ENCODE assay signal across 8 cellular contexts in the genomic region with DNA sequence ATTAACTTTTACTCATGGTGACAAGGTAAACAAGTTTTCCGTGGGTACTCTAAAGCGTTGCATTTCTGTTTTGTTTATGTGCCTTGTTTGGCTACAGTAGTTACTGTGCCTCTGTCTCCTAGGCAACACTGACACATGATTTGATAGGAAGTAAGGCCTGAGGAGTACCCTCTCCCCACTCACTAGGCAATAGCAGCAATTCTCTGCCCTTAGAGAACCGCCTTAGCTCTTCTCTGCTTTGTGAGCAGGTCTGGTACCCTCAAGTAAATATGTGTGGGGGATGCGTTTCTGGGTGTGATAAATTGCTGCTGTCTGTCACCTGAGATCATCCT. TPM values are rescaled to one million over a fixed set of nuclear protein-coding genes. Genes with fewer than 3 reads are reported as not detected.
DNase-seq lines count a peak whose midpoint lies in the region; ATAC-seq lines count a peak whose summit lies in the region.

A gene with protein sequence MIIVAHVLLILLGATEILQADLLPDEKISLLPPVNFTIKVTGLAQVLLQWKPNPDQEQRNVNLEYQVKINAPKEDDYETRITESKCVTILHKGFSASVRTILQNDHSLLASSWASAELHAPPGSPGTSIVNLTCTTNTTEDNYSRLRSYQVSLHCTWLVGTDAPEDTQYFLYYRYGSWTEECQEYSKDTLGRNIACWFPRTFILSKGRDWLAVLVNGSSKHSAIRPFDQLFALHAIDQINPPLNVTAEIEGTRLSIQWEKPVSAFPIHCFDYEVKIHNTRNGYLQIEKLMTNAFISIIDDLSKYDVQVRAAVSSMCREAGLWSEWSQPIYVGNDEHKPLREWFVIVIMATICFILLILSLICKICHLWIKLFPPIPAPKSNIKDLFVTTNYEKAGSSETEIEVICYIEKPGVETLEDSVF (minus strand): TSS at position 76 of the 332 bp plus-strand sequence. CDS start 5,390 bp downstream, outside the sequence.

- CTCF ChIA-PET in activated CD4-positive, alpha-beta T cell treated with anti-CD3 and anti-CD28 coated beads for 36 hours (lab: Charles Lee), result no interaction called here

- ATAC-seq in activated CD4-positive, alpha-beta T cell treated with anti-CD3 and anti-CD28 coated beads for 36 hours, result peak; percentile 24
- ATAC-seq in HG03575 (IDR thresholded peaks at IDR 0.05; ENCODE audit: extremely low read depth, insufficient number of reproducible peaks, low FRiP score, unreplicated experiment) (peak; percentile 47), GM21381 (IDR thresholded peaks at IDR 0.05; ENCODE audit: unreplicated experiment) (no peak)
- peak; percentile 83 for ATAC-seq in stimulated activated effector memory CD8-positive, alpha-beta T cell treated with anti-CD3 and anti-CD28 coated beads, Interleukin-12 subunit alpha, Interleukin-12 subunit beta, amount 100 ng/mL, for 72 hours

- POLR2A ChIA-PET in activated CD4-positive, alpha-beta T cell treated with anti-CD3 and anti-CD28 coated beads for 36 hours (lab: Charles Lee), result no interaction called here

- H3K36me3 Mint-ChIP-seq in activated CD4-positive, alpha-beta T cell treated with anti-CD3 and anti-CD28 coated beads for 36 hours (ENCODE audit: low read depth), result no peaks in the 10 kb centered on the region
- H3K36me3 Mint-ChIP-seq in stimulated activated effector memory CD8-positive, alpha-beta T cell treated with anti-CD3 and anti-CD28 coated beads, Interleukin-12 subunit alpha, Interleukin-12 subunit beta, amount 100 ng/mL, for 72 hours, result peaks cover 6% of the 10 kb centered on the region

- DNase-seq in activated CD4-positive, alpha-beta T cell treated with anti-CD3 and anti-CD28 coated beads for 36 hours, result no peak
- no peak for DNase-seq in activated CD4-positive, alpha-beta T cell treated with anti-CD3 and anti-CD28 coated beads for 48 hours
- DNase-seq in central memory CD4-positive, alpha-beta T cell, result peak; percentile 72
- no peak for DNase-seq in stimulated activated effector memory CD8-positive, alpha-beta T cell treated with anti-CD3 and anti-CD28 coated beads, Interleukin-12 subunit alpha, Interleukin-12 subunit beta, amount 100 ng/mL, for 72 hours (ENCODE audit: low spot score in 2 of 2)
- no peak for DNase-seq in LoVo (ENCODE audit: low spot score)
- DNase-seq in cerebellum (ENCODE audit: low spot score), result no peak

- H3K4me1 Mint-ChIP-seq in activated CD4-positive, alpha-beta T cell treated with anti-CD3 and anti-CD28 coated beads for 36 hours, result peaks cover 19% of the 10 kb centered on the region
- H3K4me1 Mint-ChIP-seq in stimulated activated effector memory CD8-positive, alpha-beta T cell treated with anti-CD3 and anti-CD28 coated beads, Interleukin-12 subunit alpha, Interleukin-12 subunit beta, amount 100 ng/mL, for 72 hours, result peaks cover 37% of the 10 kb centered on the region

- no peak within 1 kb of the TSS for H3K27ac Mint-ChIP-seq in activated CD4-positive, alpha-beta T cell treated with anti-CD3 and anti-CD28 coated beads for 36 hours
- H3K27ac Mint-ChIP-seq in stimulated activated effector memory CD8-positive, alpha-beta T cell treated with anti-CD3 and anti-CD28 coated beads, Interleukin-12 subunit alpha, Interleukin-12 subunit beta, amount 100 ng/mL, for 72 hours, result peak within 1 kb of the TSS; percentile 93

- no peaks in the 10 kb centered on the region for H3K9me3 Mint-ChIP-seq in activated CD4-positive, alpha-beta T cell treated with anti-CD3 and anti-CD28 coated beads for 36 hours (ENCODE audit: low read depth)
- H3K9me3 Mint-ChIP-seq in stimulated activated effector memory CD8-positive, alpha-beta T cell treated with anti-CD3 and anti-CD28 coated beads, Interleukin-12 subunit alpha, Interleukin-12 subunit beta, amount 100 ng/mL, for 72 hours, result no peaks in the 10 kb centered on the region

- no peaks in the 10 kb centered on the region for H3K27me3 Mint-ChIP-seq in activated CD4-positive, alpha-beta T cell treated with anti-CD3 and anti-CD28 coated beads for 36 hours

- H3K4me3 Mint-ChIP-seq in activated CD4-positive, alpha-beta T cell treated with anti-CD3 and anti-CD28 coated beads for 36 hours, result peak within 1 kb of the TSS; percentile 9
- peak within 1 kb of the TSS; percentile 44 for H3K4me3 Mint-ChIP-seq in stimulated activated effector memory CD8-positive, alpha-beta T cell treated with anti-CD3 and anti-CD28 coated beads, Interleukin-12 subunit alpha, Interleukin-12 subunit beta, amount 100 ng/mL, for 72 hours

- intact Hi-C loops in activated CD4-positive, alpha-beta T cell treated with anti-CD3 and anti-CD28 coated beads for 36 hours (cut with DNase I, micrococcal nuclease), result no loop called here

RNA-seq across cellular contexts. Expression of the gene that starts here (rescaled TPM):
- total RNA-seq in activated CD4-positive, alpha-beta T cell treated with anti-CD3 and anti-CD28 coated beads for 36 hours, result under 1 TPM; 0.28 to 0.30 TPM
- total RNA-seq in cerebellum, result 3.1 TPM

Comparison
In these comparisons a context has a peak if more than half of its experiments do, and no peak if none do; other contexts are left out.
1. Peak in ATAC-seq in activated CD4-positive, alpha-beta T cell treated with anti-CD3 and anti-CD28 coated beads for 36 hours; RNA of the gene not detected or under 1 TPM.